ENCODE assay signal across 23 cellular contexts in the genomic region with DNA sequence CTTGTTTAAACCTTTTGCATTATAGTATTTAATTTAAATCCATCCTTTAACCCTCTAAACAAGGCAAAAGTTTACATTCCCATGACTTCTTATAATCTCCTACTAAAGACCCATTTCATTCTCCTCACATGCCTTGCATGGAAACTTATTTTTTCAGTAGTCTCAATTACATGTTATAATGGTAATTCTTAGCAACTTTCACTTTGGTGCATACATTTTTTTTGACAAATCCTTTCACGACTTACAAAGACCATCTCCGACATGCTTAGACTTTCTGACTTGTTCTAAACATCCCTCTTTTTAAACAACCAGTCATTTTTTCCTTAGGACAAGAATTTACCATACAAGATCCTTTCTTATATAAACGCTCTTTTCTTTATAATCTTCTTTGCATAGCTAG.
DNase-seq lines count a peak whose midpoint lies in the region; ATAC-seq lines count a peak whose summit lies in the region.
"Had no signal": no experiment of that assay in that cellular context is flagged by ENCODE, and none has a peak within 500 bp of the region (broad histone marks: within the 10 kb centered on the region; RNA-seq: fewer than 3 reads in every experiment).

No MANE protein-coding gene starts in this region.

- H3K27me3 ChIP-seq in SJCRH30 (no peaks in the 10 kb centered on the region), mesendoderm (ENCODE audit: insufficient read depth, low read length, poor library complexity) (no peaks in the 10 kb centered on the region)
- H3K27me3 ChIP-seq: ascending aorta; BLaER1 treated with 17β-estradiol and CSF1 and Interleukin-3, amounts not matched to agents 10 nM and 100 nM; foreskin keratinocyte; SJSA1; suprapubic skin had no signal

- no peak overlapping the region for H3K18ac ChIP-seq in mesendoderm (ENCODE audit: low read length)

- no peak overlapping the region for H4K5ac ChIP-seq in mesendoderm (ENCODE audit: low read length)

- H3K36me3 ChIP-seq in SJCRH30 (no peaks in the 10 kb centered on the region), mesendoderm (ENCODE audit: control insufficient read depth, insufficient read depth, low read length) (no peaks in the 10 kb centered on the region)
- H3K36me3 ChIP-seq: ascending aorta; BLaER1 treated with 17β-estradiol and CSF1 and Interleukin-3, amounts not matched to agents 10 nM and 100 nM; SJSA1; suprapubic skin had no signal

- peaks cover 7% of the 10 kb centered on the region for H3K9me3 ChIP-seq in SJCRH30 (replicated peaks)
- H3K9me3 ChIP-seq: ascending aorta, SJSA1 had no signal

- DNase-seq in NCI-H82 (lab: John Stamatoyannopoulos, UW) (peak; percentile 12), NCI-H82 treated with DMSO at 0.1 percent for 48 hours (lab: John Stamatoyannopoulos, UW; ENCODE audit: unreplicated experiment) (no peak), SJCRH30 (peak; percentile 4 to 28), mesendoderm (peak; percentile 60), NCI-H2227 (lab: John Stamatoyannopoulos, UW; ENCODE audit: unreplicated experiment) (no peak)
- DNase-seq in Jurkat, Clone E6-1 (ENCODE audit: low read depth, low spot score), result peak; percentile 32
- DNase-seq: ACHN; foreskin keratinocyte; HCEC 1CT; hypothalamus; NCI-H2107; NCI-H526 treated with DMSO at 0.1 percent for 48 hours; stimulated activated CD4-positive, alpha-beta T cell treated with anti-CD3 and anti-CD28 coated beads, Interleukin-1b, Interleukin-23, amount 100 ng/mL, for 48 hours had no signal

- H2BK5ac ChIP-seq in mesendoderm (ENCODE audit: low read length), result no peak overlapping the region

- WGBS in mesendoderm (ENCODE audit: extremely low coverage, insufficient coverage, low lambda C conversion rate), result no CpG with 5 or more reads among the region's 3 CpGs

- ATAC-seq in HG03439 (IDR thresholded peaks at IDR 0.05; ENCODE audit: unreplicated experiment), result no peak
- no peak for ATAC-seq in GM18519 (IDR thresholded peaks at IDR 0.05; ENCODE audit: low FRiP score, unreplicated experiment)
- ATAC-seq: foreskin keratinocyte; stimulated activated memory B cell treated with anti-CD40 and anti-IgM and Interleukin-4, amounts not matched to agents 10 μg/mL and 1 μg/mL and 100 μg/mL, for 72 hours; WTC11 had no signal

- H3K27ac ChIP-seq in SJCRH30, result no peak overlapping the region
- H3K27ac ChIP-seq in mesendoderm (ENCODE audit: low read depth, low read length), result no peak overlapping the region
- H3K27ac ChIP-seq: ascending aorta; BLaER1 treated with 17β-estradiol and CSF1 and Interleukin-3, amounts not matched to agents 10 nM and 100 nM; foreskin keratinocyte; SJSA1; skin epidermis; suprapubic skin had no signal

- no peak overlapping the region for H3K9ac ChIP-seq in mesendoderm (ENCODE audit: low read length)
- H3K9ac ChIP-seq: BLaER1 treated with 17β-estradiol and CSF1 and Interleukin-3, amounts not matched to agents 10 nM and 100 nM had no signal

- no peak overlapping the region for H3K56ac ChIP-seq in mesendoderm (ENCODE audit: low read length)

- no peak overlapping the region for H3K4me3 ChIP-seq in Jurkat, Clone E6-1 (ENCODE audit: low read length)
- H3K4me3 ChIP-seq in SJCRH30 (no peak overlapping the region), mesendoderm (ENCODE audit: low read length) (no peak overlapping the region)
- H3K4me3 ChIP-seq: ascending aorta, lung, SJSA1, skin epidermis, suprapubic skin had no signal

- H2AK5ac ChIP-seq in mesendoderm (ENCODE audit: low read length), result no peak overlapping the region

- no peaks in the 10 kb centered on the region for H3K79me1 ChIP-seq in mesendoderm (ENCODE audit: low read length)

- H3K4me2 ChIP-seq in mesendoderm (ENCODE audit: low read length), result no peak overlapping the region
- H3K4me2 ChIP-seq: BLaER1 treated with 17β-estradiol and CSF1 and Interleukin-3, amounts not matched to agents 10 nM and 100 nM had no signal

- H3K23ac ChIP-seq in mesendoderm (ENCODE audit: low read length), result no peak overlapping the region

- no peak overlapping the region for H2BK120ac ChIP-seq in mesendoderm (ENCODE audit: low read depth, low read length)

- H4K8ac ChIP-seq in mesendoderm (ENCODE audit: low read depth, low read length), result no peak overlapping the region

- H3K4me1 ChIP-seq in SJCRH30 (no peaks in the 10 kb centered on the region), mesendoderm (ENCODE audit: control insufficient read depth, low read depth, low read length) (no peaks in the 10 kb centered on the region)
- H3K4me1 ChIP-seq: ascending aorta; BLaER1 treated with 17β-estradiol and CSF1 and Interleukin-3, amounts not matched to agents 10 nM and 100 nM; foreskin keratinocyte; SJSA1; suprapubic skin had no signal

- H2BK15ac ChIP-seq in mesendoderm (replicated peaks; ENCODE audit: low read depth), result no peak overlapping the region

- no peak overlapping the region for H3K4ac ChIP-seq in mesendoderm (ENCODE audit: low read depth, low read length)

- no peaks in the 10 kb centered on the region for H3K79me2 ChIP-seq in mesendoderm (ENCODE audit: control insufficient read depth, insufficient read depth, low read length)

Comparison
In these comparisons a context has a peak if more than half of its experiments do, and no peak if none do; other contexts are left out.
1. DNase-seq: peak in NCI-H82 (single experiment), Jurkat, Clone E6-1 (single experiment), SJCRH30 (2 of 2) and mesendoderm (single experiment); none in NCI-H82 treated with DMSO at 0.1 percent for 48 hours (single experiment) and NCI-H2227 (single experiment).